In the genomic region with DNA sequence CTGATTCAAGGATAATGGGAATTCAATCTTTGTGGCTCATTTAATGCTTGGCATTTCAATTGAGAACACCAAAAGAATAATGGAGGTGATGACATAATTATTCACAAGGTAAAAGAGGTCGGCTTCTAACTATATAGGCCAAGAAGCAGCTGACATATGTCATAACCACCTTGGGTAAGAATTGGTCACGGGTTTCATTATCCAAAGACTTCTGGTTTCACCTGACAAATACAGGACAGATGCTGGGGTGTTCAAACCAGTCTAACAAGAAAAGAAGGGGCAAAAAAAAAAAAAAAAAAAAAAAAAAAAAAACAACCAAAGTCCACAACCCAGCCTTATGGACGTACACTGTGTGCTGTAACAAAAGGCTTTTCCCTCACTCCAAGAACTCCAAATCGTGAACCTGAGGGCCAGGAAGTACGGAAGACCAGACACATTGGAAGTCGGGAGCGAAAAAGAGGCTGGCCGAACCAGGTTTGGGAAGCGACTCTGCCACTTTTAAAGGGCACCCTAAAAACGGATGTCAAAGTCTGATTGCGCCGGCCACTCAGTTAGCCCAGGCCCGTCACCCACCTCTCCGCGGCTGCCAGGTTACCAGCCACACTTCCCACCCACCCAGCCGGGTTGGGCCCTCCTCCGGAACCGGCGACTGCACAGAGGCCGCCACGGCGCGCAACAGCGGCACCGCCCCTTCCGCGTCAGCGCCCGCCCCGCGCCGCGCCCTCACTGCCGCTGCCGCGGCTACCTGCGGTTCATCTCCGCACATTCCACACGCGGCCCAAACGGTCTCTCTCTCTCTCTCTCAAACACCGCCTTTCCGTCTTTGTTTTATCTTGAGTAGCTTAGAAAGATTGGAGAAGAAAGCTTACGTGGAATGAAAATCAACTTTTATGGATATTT, we compare ENCODE assay signal across 8 cellular contexts. TPM values are rescaled to one million over a fixed set of nuclear protein-coding genes. Genes with fewer than 3 reads are reported as not detected.
A peak's percentile ranks its signal among the peaks of the same experiment; 100 is the strongest.
DNase-seq lines count a peak whose midpoint lies in the region; ATAC-seq and TF ChIP-seq lines count a peak whose summit lies in the region.

A gene with protein sequence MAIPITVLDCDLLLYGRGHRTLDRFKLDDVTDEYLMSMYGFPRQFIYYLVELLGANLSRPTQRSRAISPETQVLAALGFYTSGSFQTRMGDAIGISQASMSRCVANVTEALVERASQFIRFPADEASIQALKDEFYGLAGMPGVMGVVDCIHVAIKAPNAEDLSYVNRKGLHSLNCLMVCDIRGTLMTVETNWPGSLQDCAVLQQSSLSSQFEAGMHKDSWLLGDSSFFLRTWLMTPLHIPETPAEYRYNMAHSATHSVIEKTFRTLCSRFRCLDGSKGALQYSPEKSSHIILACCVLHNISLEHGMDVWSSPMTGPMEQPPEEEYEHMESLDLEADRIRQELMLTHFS (minus strand): TSS at position 677 of the 900 bp plus-strand sequence. CDS start 990 bp downstream, outside the sequence.

- 1 to 4% (median 1%) methylated on average over 35 to 44 of the region's 44 CpGs for WGBS in adrenal gland, 4 donors

- peak within 1 kb of the TSS; percentile 98 for H3K4me3 ChIP-seq in GM12875 (ENCODE audit: low read depth, low read length)
- peak within 1 kb of the TSS; percentile 92 to 100 (median 96) for H3K4me3 ChIP-seq in adrenal gland
- H3K4me3 ChIP-seq in upper lobe of right lung: peak within 1 kb of the TSS; percentile 80

- peak within 1 kb of the TSS; percentile 91 to 98 (median 95) for H3K27ac ChIP-seq in adrenal gland
- peak within 1 kb of the TSS; percentile 95 for H3K27ac ChIP-seq in upper lobe of right lung

- intact Hi-C loops in adrenal gland (cut with DNase I) (no loop called here), left cardiac atrium (cut with DNase I) (no loop called here), posterior vena cava (cut with DNase I) (no loop called here), upper lobe of right lung (cut with DNase I) (no loop called here)

- peaks cover 0 to 9% of the 10 kb centered on the region in 2 donors for H3K36me3 ChIP-seq in adrenal gland (replicated peaks in 1 of 2)
- H3K36me3 ChIP-seq in upper lobe of right lung: peaks cover 10% of the 10 kb centered on the region

- H3K9me3 ChIP-seq in adrenal gland (replicated peaks in 1 of 3) (no peaks in the 10 kb centered on the region), upper lobe of right lung (no peaks in the 10 kb centered on the region)

- H3K27me3 ChIP-seq in adrenal gland (no peaks in the 10 kb centered on the region), upper lobe of right lung (no peaks in the 10 kb centered on the region)

- TF ChIP-seq POLR2A in adrenal gland (IDR thresholded peaks at IDR 0.05): peak; percentile 72 to 80

- TF ChIP-seq CTCF in GM12875 (IDR thresholded peaks at IDR 0.05; ENCODE audit: borderline replicate concordance, insufficient read depth, low read depth, low read length) (no peak), adrenal gland (IDR thresholded peaks at IDR 0.05) (no peak), upper lobe of right lung (IDR thresholded peaks at IDR 0.05) (no peak)

- ATAC-seq in HG02678 (IDR thresholded peaks at IDR 0.05; ENCODE audit: unreplicated experiment) (peak; percentile 97), left cardiac atrium (peak; percentile 99 to 100), upper lobe of right lung (peak; percentile 99)

- DNase-seq in NCI-H1105 treated with DMSO at 0.1 percent for 48 hours (lab: John Stamatoyannopoulos, UW) (peak; percentile 89), SW480 (ENCODE audit: low spot score) (peak; percentile 89), adrenal gland (peak; percentile 87 to 92 (median 90)), left cardiac atrium (peak; percentile 93), posterior vena cava (ENCODE audit: low spot score) (peak; percentile 96), upper lobe of right lung (peak; percentile 97)

- peaks cover 12 to 28% of the 10 kb centered on the region in 2 donors for H3K4me1 ChIP-seq in adrenal gland (replicated peaks in 1 of 2)
- peaks cover 29% of the 10 kb centered on the region for H3K4me1 ChIP-seq in upper lobe of right lung

RNA-seq across cellular contexts. Expression of the gene that starts here (rescaled TPM):
- total RNA-seq in adrenal gland: 1 to 10 TPM; 4.5 to 7.4 (median 6.0) TPM
- 1 to 10 TPM; 1.5 to 6.9 (median 3.0) TPM for polyA plus RNA-seq in adrenal gland
- 1 to 10 TPM; 2.9 to 3.9 TPM for total RNA-seq in left cardiac atrium
- 1 to 10 TPM; 3.5 to 3.9 TPM for total RNA-seq in posterior vena cava
- 5.2 TPM for total RNA-seq in upper lobe of right lung

Comparison
In these comparisons a context has a peak if more than half of its experiments do, and no peak if none do; other contexts are left out.
1. Peak in every context shown above with its lines: DNase-seq, ATAC-seq, H3K4me3 ChIP-seq and H3K27ac ChIP-seq.